Comparison of ENCODE assay signal across 8 cellular contexts in the genomic region with DNA sequence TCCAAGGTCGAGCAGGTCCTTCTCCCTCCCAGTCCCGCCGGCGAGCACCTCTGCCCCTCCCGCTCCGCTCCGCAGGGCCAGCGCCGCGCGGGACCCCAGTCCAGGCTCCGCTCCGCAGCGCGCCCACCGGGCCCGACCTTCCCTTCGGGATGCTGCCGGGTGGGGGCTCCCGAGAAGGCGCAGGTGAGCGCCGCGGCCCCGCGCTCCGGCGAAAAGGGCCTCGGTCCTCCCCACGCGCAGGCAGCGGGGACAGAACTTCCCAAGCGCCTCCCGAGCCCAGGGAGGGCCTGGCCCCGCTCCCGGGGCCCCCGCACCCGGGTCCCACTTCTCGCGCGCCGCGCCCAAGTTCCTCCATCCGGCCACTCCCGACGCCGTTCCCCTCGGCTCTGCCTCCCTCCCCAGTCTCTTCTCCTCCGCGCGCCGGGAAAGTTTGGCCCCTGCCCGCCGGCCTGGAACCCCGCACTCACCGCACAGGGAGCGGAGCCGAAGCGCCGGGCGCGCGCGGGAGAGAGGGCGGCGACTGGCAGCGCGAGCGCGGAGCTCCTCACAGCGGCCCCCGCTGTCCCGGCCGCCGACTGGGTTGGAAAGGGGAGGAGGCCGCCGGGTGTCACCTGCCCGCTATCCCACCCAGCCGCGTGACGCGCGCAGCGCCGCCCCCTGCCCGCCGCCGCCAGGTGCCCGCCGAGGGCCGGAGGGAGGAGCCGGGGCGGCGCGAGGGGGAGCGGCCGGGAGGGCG. TPM values are rescaled to one million over a fixed set of nuclear protein-coding genes. Genes with fewer than 3 reads are reported as not detected.
DNase-seq lines count a peak whose midpoint lies in the region; ATAC-seq and TF ChIP-seq lines count a peak whose summit lies in the region.

A gene (minus strand): TSS at position 577 of the 736 bp plus-strand sequence. CDS start 56,872 bp downstream, outside the sequence.

- H3K27ac ChIP-seq in right atrium auricular region, result peak within 1 kb of the TSS in 1 of 2 donors; percentile 32

- H3K27me3 ChIP-seq in NT2/D1 (ENCODE audit: insufficient read depth, insufficient read length) (peaks cover 28% of the 10 kb centered on the region), right atrium auricular region (no peaks in the 10 kb centered on the region)

- H3K27ac Mint-ChIP-seq in activated naive CD8-positive, alpha-beta T cell, result no peak within 1 kb of the TSS
- H3K27ac Mint-ChIP-seq in progenitor cell of endocrine pancreas, result peak within 1 kb of the TSS; percentile 96

- peaks cover 9% of the 10 kb centered on the region for H3K4me1 Mint-ChIP-seq in activated naive CD8-positive, alpha-beta T cell (ENCODE audit: low read depth)
- peaks cover 16% of the 10 kb centered on the region for H3K4me1 Mint-ChIP-seq in progenitor cell of endocrine pancreas (ENCODE audit: low read depth)

- H3K4me3 ChIP-seq in NT2/D1 (ENCODE audit: insufficient read length, low read depth) (peak within 1 kb of the TSS; percentile 73), right atrium auricular region (peak within 1 kb of the TSS; percentile 47 to 68)

- no peaks in the 10 kb centered on the region for H3K36me3 Mint-ChIP-seq in activated naive CD8-positive, alpha-beta T cell
- H3K36me3 Mint-ChIP-seq in progenitor cell of endocrine pancreas (ENCODE audit: insufficient read depth), result no peaks in the 10 kb centered on the region

- H3K4me3 Mint-ChIP-seq in activated naive CD8-positive, alpha-beta T cell, result peak within 1 kb of the TSS; percentile 79
- H3K4me3 Mint-ChIP-seq in progenitor cell of endocrine pancreas (ENCODE audit: low read depth), result peak within 1 kb of the TSS; percentile 91

- peak within 1 kb of the TSS; percentile 72 for H3K9ac ChIP-seq in NT2/D1 (ENCODE audit: insufficient read length, low read depth)

- TF ChIP-seq CTCF in right atrium auricular region (IDR thresholded peaks at IDR 0.05), result peak in 1 of 2 donors; percentile 34
- peak; percentile 55 for TF ChIP-seq CTCF in progenitor cell of endocrine pancreas (IDR thresholded peaks at IDR 0.05; ENCODE audit: unreplicated experiment)

- no peaks in the 10 kb centered on the region for H3K9me3 ChIP-seq in NT2/D1 (ENCODE audit: insufficient read depth, low read length)
- no peaks in the 10 kb centered on the region for H3K9me3 ChIP-seq in right atrium auricular region

- H3K4me1 ChIP-seq in NT2/D1 (ENCODE audit: insufficient read depth, insufficient read length), result no peaks in the 10 kb centered on the region
- peaks cover 0 to 13% of the 10 kb centered on the region in 2 donors for H3K4me1 ChIP-seq in right atrium auricular region

- H3K36me3 ChIP-seq in NT2/D1 (ENCODE audit: insufficient read depth, insufficient read length, low read length) (no peaks in the 10 kb centered on the region), right atrium auricular region (no peaks in the 10 kb centered on the region)

- ATAC-seq in GM19468 (IDR thresholded peaks at IDR 0.05; ENCODE audit: extremely low read depth, unreplicated experiment) (peak; percentile 95), HG03558 (IDR thresholded peaks at IDR 0.05; ENCODE audit: extremely low read depth, unreplicated experiment) (peak; percentile 76), GM18870 (IDR thresholded peaks at IDR 0.05; ENCODE audit: unreplicated experiment) (no peak)

- DNase-seq in DMS53 (lab: John Stamatoyannopoulos, UW), result peak; percentile 95
- DNase-seq in NT2/D1 (ENCODE audit: low read depth, low spot score), result peak; percentile 66
- DNase-seq in right atrium auricular region (ENCODE audit: low spot score), result no peak
- DNase-seq in progenitor cell of endocrine pancreas (ENCODE audit: low spot score, unreplicated experiment), result peak; percentile 89

- peaks cover 37% of the 10 kb centered on the region for H3K27me3 Mint-ChIP-seq in activated naive CD8-positive, alpha-beta T cell
- H3K27me3 Mint-ChIP-seq in progenitor cell of endocrine pancreas, result peaks cover 38% of the 10 kb centered on the region

- H3K9me3 Mint-ChIP-seq in activated naive CD8-positive, alpha-beta T cell (ENCODE audit: low read depth), result no peaks in the 10 kb centered on the region
- H3K9me3 Mint-ChIP-seq in progenitor cell of endocrine pancreas (ENCODE audit: low read depth), result no peaks in the 10 kb centered on the region

RNA-seq across cellular contexts. Expression of the gene that starts here (rescaled TPM):
- 1 to 10 TPM in 1 of 2 donors, under 1 TPM in 1; 0.43 to 1.5 TPM for total RNA-seq in right atrium auricular region
- 14.5 and 18.0 TPM in 2 replicates for total RNA-seq in progenitor cell of endocrine pancreas
